ENCODE assay signal across 25 cellular contexts in the genomic region with DNA sequence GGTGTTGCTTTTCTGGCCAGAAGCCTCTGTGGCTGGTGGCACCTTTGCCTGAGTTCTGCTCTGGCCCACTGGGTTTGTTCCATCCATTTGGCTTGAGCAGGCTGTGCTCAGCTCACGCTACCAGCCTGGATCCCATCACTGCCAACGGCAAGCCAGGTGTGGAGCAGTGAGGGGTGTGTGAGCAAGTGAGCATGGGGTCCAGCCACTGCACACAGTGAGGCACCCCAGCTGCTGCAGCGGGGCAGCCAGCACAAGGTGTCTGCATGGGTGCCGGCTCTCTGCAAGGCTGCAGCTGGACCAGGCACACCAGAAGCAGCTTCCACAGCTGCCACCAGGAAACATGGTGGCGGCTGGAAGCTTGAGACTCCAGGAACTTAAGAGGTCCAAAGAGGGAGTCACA.
"Had no signal": no experiment of that assay in that cellular context is flagged by ENCODE, and none has a peak within 500 bp of the region (broad histone marks: within the 10 kb centered on the region; RNA-seq: fewer than 3 reads in every experiment).

No MANE protein-coding gene starts in this region.

- H3K36me3 ChIP-seq: gastrocnemius medialis, prostate gland, right atrium auricular region, sigmoid colon had no signal

- H2AFZ ChIP-seq: parathyroid adenoma had no signal

- H3K27ac ChIP-seq: epithelial cell of prostate, gastrocnemius medialis, parathyroid adenoma, prostate gland, right atrium auricular region, sigmoid colon, suprapubic skin had no signal

- H3K4me3 ChIP-seq: dorsolateral prefrontal cortex, gastrocnemius medialis, mucosa of descending colon, prostate gland, right atrium auricular region, sigmoid colon, suprapubic skin had no signal

- H3K36me3 Mint-ChIP-seq: natural killer cell treated with Interleukin-12 subunit alpha and Interleukin-12 subunit beta and Interleukin-15 and Interleukin-18, amount 100 ng/mL, for 72 hours had no signal

- FAIRE-seq: colon, keratinocyte had no signal

- H3K9ac ChIP-seq: parathyroid adenoma had no signal

- H3K27ac Mint-ChIP-seq: endodermal cell; mesothelial cell of epicardium; natural killer cell treated with Interleukin-12 subunit alpha and Interleukin-12 subunit beta and Interleukin-15 and Interleukin-18, amount 100 ng/mL, for 72 hours had no signal

- H3K9me3 ChIP-seq: gastrocnemius medialis, mucosa of descending colon, prostate gland, right atrium auricular region, sigmoid colon, suprapubic skin had no signal

- H3K4me3 Mint-ChIP-seq: endodermal cell; mesothelial cell of epicardium; naive B cell; natural killer cell treated with Interleukin-12 subunit alpha and Interleukin-12 subunit beta and Interleukin-15 and Interleukin-18, amount 100 ng/mL, for 72 hours; neural crest cell; stimulated activated effector memory CD8-positive, alpha-beta T cell treated with anti-CD3 and anti-CD28 coated beads, Interleukin-12 subunit alpha, Interleukin-12 subunit beta, amount 100 ng/mL, for 72 hours had no signal

- DNase-seq: dorsolateral prefrontal cortex; effector CD4-positive, alpha-beta T cell; endodermal cell; foreskin fibroblast; gastrocnemius medialis; head of caudate nucleus; mesenchymal stem cell; mucosa of descending colon; naive B cell; stimulated activated CD4-positive, alpha-beta T cell treated with anti-CD3 and anti-CD28 coated beads, Interleukin-2, amount 100 ng/mL, for 24 hours; stimulated activated CD4-positive, alpha-beta T cell treated with anti-CD3 and anti-CD28 coated beads, Interleukin-4, amount 100 ng/mL, for 24 hours; stimulated activated naive CD4-positive, alpha-beta T cell treated with Interleukin-2 at 50 U/mL for 16 hours; trophoblast cell had no signal

- H3K9me3 Mint-ChIP-seq: endodermal cell; mesothelial cell of epicardium; naive B cell; natural killer cell treated with Interleukin-12 subunit alpha and Interleukin-12 subunit beta and Interleukin-15 and Interleukin-18, amount 100 ng/mL, for 72 hours; neural crest cell; stimulated activated effector memory CD8-positive, alpha-beta T cell treated with anti-CD3 and anti-CD28 coated beads, Interleukin-12 subunit alpha, Interleukin-12 subunit beta, amount 100 ng/mL, for 72 hours had no signal

- H3K27me3 Mint-ChIP-seq: naive B cell; natural killer cell treated with Interleukin-12 subunit alpha and Interleukin-12 subunit beta and Interleukin-15 and Interleukin-18, amount 100 ng/mL, for 72 hours had no signal

- H3K27me3 ChIP-seq: dorsolateral prefrontal cortex, gastrocnemius medialis, right atrium auricular region, sigmoid colon, suprapubic skin had no signal

- H3K4me1 Mint-ChIP-seq: neural crest cell had no signal

- ATAC-seq: gastrocnemius medialis had no signal

- H3K4me1 ChIP-seq: gastrocnemius medialis, parathyroid adenoma, prostate gland, right atrium auricular region, sigmoid colon, suprapubic skin had no signal
